13 cellular contexts compared by ENCODE assay signal in genomic region chr10:4763960-4764428, GRCh38.
DNase-seq lines count a peak whose midpoint lies in the region; TF ChIP-seq lines count a peak whose summit lies in the region.
"Had no signal": no experiment of that assay in that cellular context is flagged by ENCODE, and none has a peak within 500 bp of the region (broad histone marks: within the 10 kb centered on the region; RNA-seq: fewer than 3 reads in every experiment).

No MANE protein-coding gene starts in this region.

- peaks cover 38% of the 10 kb centered on the region for H3K36me3 Mint-ChIP-seq in HFFc6 (ENCODE audit: low read depth)

- peak overlapping the region; percentile 87 for H3K4me3 Mint-ChIP-seq in HFFc6

- TF ChIP-seq CTCF in AG09319 (IDR thresholded peaks at IDR 0.05; ENCODE audit: low read depth, low read length) (peak; percentile 26), HFFc6 (IDR thresholded peaks at IDR 0.05) (peak; percentile 48), kidney epithelial cell (IDR thresholded peaks at IDR 0.05; ENCODE audit: insufficient read depth, low read length, poor library complexity, severe bottlenecking) (peak; percentile 8)

- H3K4me3 ChIP-seq in kidney epithelial cell (ENCODE audit: low read depth, low read length) = no peak overlapping the region
- H3K4me3 ChIP-seq: lower lobe of right lung, prostate gland, transverse colon had no signal

- no peaks in the 10 kb centered on the region for H3K27me3 Mint-ChIP-seq in HFFc6 (ENCODE audit: insufficient read depth)

- DNase-seq in AG09319 (ENCODE audit: extremely low read depth, low read depth) (peak; percentile 61), HFFc6 (peak; percentile 84), astrocyte of the hippocampus (ENCODE audit: low read depth, low spot score) (peak; percentile 49), kidney epithelial cell (ENCODE audit: low read depth) (peak; percentile 50), Ammon's horn (ENCODE audit: low spot score) (no peak), HPDE6-E6E7 (ENCODE audit: extremely low spot score) (no peak), cortex of kidney (lab: John Stamatoyannopoulos, UW) (no peak), HuH-7.5 (ENCODE audit: low spot score) (no peak)
- DNase-seq: head of caudate nucleus, lower lobe of right lung, NCI-H1694, transverse colon had no signal

- H3K27me3 ChIP-seq in kidney epithelial cell (ENCODE audit: control insufficient read depth, insufficient read depth, low read length) = no peaks in the 10 kb centered on the region
- H3K27me3 ChIP-seq: transverse colon had no signal

- H3K36me3 ChIP-seq in kidney epithelial cell (ENCODE audit: control insufficient read depth, insufficient read depth, low read length) = no peaks in the 10 kb centered on the region
- H3K36me3 ChIP-seq: lower lobe of right lung, prostate gland, transverse colon had no signal

- peaks cover 100% of the 10 kb centered on the region for H3K4me1 Mint-ChIP-seq in HFFc6 (ENCODE audit: low read depth)

- no peaks in the 10 kb centered on the region for H3K9me3 Mint-ChIP-seq in HFFc6

- H3K27ac Mint-ChIP-seq in HFFc6 = peak overlapping the region; percentile 94

Comparison
In these comparisons a context has a peak if more than half of its experiments do, and no peak if none do; other contexts are left out.
1. DNase-seq: peak in AG09319 (single experiment), HFFc6 (single experiment), astrocyte of the hippocampus (single experiment) and kidney epithelial cell (single experiment); none in Ammon's horn (single experiment), HPDE6-E6E7 (single experiment), cortex of kidney (single experiment) and HuH-7.5 (single experiment).
2. Peak in every context shown above with its lines, with median percentiles within 50 percentile points of each other: CTCF ChIP-seq.